ENCODE assay signal across 13 cellular contexts in genomic region chr12:10394531-10395281, GRCh38. TPM values are rescaled to one million over a fixed set of nuclear protein-coding genes. Genes with fewer than 3 reads are reported as not detected.
A peak's percentile ranks its signal among the peaks of the same experiment; 100 is the strongest.
DNase-seq lines count a peak whose midpoint lies in the region; ATAC-seq, FAIRE-seq and TF ChIP-seq lines count a peak whose summit lies in the region.
"Not testable (repeated sequence)": the region's sequence is repeated elsewhere in the genome, so short reads cannot be mapped to it uniquely, and the experiment has no call there.
"Had no signal": no experiment of that assay in that cellular context is flagged by ENCODE, and none has a peak within 500 bp of the region (broad histone marks: within the 10 kb centered on the region; RNA-seq: fewer than 3 reads in every experiment).

No MANE protein-coding gene starts in this region.

- TF ChIP-seq POLR2A in A549 (IDR thresholded peaks at IDR 0.05; ENCODE audit: low read length); HCT116 (IDR thresholded peaks at IDR 0.05; ENCODE audit: borderline replicate concordance, extremely low read depth, insufficient read depth, insufficient read length); gastroesophageal sphincter (IDR thresholded peaks at IDR 0.05): not testable (repeated sequence)

- not testable (repeated sequence) for FAIRE-seq in A549 (lab: Jason Lieb, UNC)

- RAD21 ChIA-PET in HCT116 (lab: Charles Lee; ENCODE audit: low non-redundant PET in 1 of 2, low total read pairs in 2 of 2, uncharacterized antibody in 2 of 2, unreplicated experiment in 2 of 2) = not testable (repeated sequence)

- peaks cover 13% of the 10 kb centered on the region for H3K36me3 Mint-ChIP-seq in activated CD8-positive, alpha-beta T cell treated with anti-CD3 and anti-CD28 coated beads, Interleukin-2, amount 10 ng/mL, durations not matched to agents 7 days and 5 days (ENCODE audit: low read depth)
- H3K36me3 Mint-ChIP-seq in MCF 10A (ENCODE audit: insufficient read depth, unreplicated experiment) = not testable (repeated sequence)
- H3K36me3 Mint-ChIP-seq in natural killer cell treated with Interleukin-12 subunit alpha and Interleukin-12 subunit beta and Interleukin-15 and Interleukin-18, amount 100 ng/mL, for 72 hours = peaks cover 15% of the 10 kb centered on the region
- peaks cover 67% of the 10 kb centered on the region for H3K36me3 Mint-ChIP-seq in stimulated activated effector memory CD8-positive, alpha-beta T cell treated with anti-CD3 and anti-CD28 coated beads, Interleukin-12 subunit alpha, Interleukin-12 subunit beta, amount 100 ng/mL, for 72 hours

- ATAC-seq in A549, HCT116, gastroesophageal sphincter: not testable (repeated sequence)
- peak; percentile 61 for ATAC-seq in activated CD8-positive, alpha-beta T cell treated with anti-CD3 and anti-CD28 coated beads, Interleukin-2, amount 10 ng/mL, durations not matched to agents 7 days and 5 days
- ATAC-seq in natural killer cell treated with Interleukin-12 subunit alpha and Interleukin-12 subunit beta and Interleukin-15 and Interleukin-18, amount 100 ng/mL, for 72 hours = peak in 1 of 2 donors; percentile 54
- ATAC-seq in stimulated activated effector memory CD8-positive, alpha-beta T cell treated with anti-CD3 and anti-CD28 coated beads, Interleukin-12 subunit alpha, Interleukin-12 subunit beta, amount 100 ng/mL, for 72 hours = peak; percentile 72

- BruUV-seq in HCT116 (replicated peaks; lab: Mats Ljungman, UMichigan); OCI-LY7 (replicated peaks; lab: Mats Ljungman, UMichigan); MCF 10A (replicated peaks; lab: Mats Ljungman, UMichigan): not testable (repeated sequence)

- H3K9me3 ChIP-seq in A549; HCT116 (ENCODE audit: control insufficient read depth in 1 of 2, insufficient read depth in 1 of 2, low read depth in 1 of 2, low read length in 2 of 2); OCI-LY7 (ENCODE audit: low read length); gastroesophageal sphincter: not testable (repeated sequence)

- H3K27me3 Mint-ChIP-seq in activated CD8-positive, alpha-beta T cell treated with anti-CD3 and anti-CD28 coated beads, Interleukin-2, amount 10 ng/mL, durations not matched to agents 7 days and 5 days (ENCODE audit: low read depth); MCF 10A (ENCODE audit: insufficient read depth, unreplicated experiment); natural killer cell treated with Interleukin-12 subunit alpha and Interleukin-12 subunit beta and Interleukin-15 and Interleukin-18, amount 100 ng/mL, for 72 hours: not testable (repeated sequence)

- H3K79me2 ChIP-seq in HCT116 (ENCODE audit: insufficient read depth, low read length) = not testable (repeated sequence)
- H3K79me2 ChIP-seq in OCI-LY7 (ENCODE audit: insufficient read depth, low read depth, low read length) = peaks cover 46% of the 10 kb centered on the region

- intact Hi-C loops in HCT116 (cut with micrococcal nuclease) = not testable (repeated sequence)
- intact Hi-C loops in OCI-LY7 (cut with micrococcal nuclease; ENCODE audit: unreplicated experiment) = loop anchor here (1.0 to 10.0 kb wide), 6 partner anchors 14 to 1960 kb away; partner anchors contain the start of genes BORCS5, CLEC2D, KLRC4 and MANSC1
- intact Hi-C loops in MCF 10A (cut with micrococcal nuclease) = loop anchor here (2.0 kb wide), 1 partner anchor 30 kb away; no protein-coding TSS in a partner anchor

- not testable (repeated sequence) for H4K20me1 ChIP-seq in HCT116 (ENCODE audit: insufficient read depth); OCI-LY7 (ENCODE audit: insufficient read depth, low read length)

- TF ChIP-seq EP300 in A549 (IDR thresholded peaks at IDR 0.05); gastroesophageal sphincter (IDR thresholded peaks at IDR 0.05): not testable (repeated sequence)

- CTCF ChIA-PET in A549 (lab: Yijun Ruan, JAX) = interaction anchor here (0.9 kb wide), 1 partner anchor 18 kb away, joined by 3 read pairs; no protein-coding TSS in a partner anchor
- CTCF ChIA-PET in HCT116 (lab: Charles Lee) = not testable (repeated sequence)
- CTCF ChIA-PET in OCI-LY7 (lab: Charles Lee; ENCODE audit: unreplicated experiment) = interaction anchor here (1.6 kb wide), 1 partner anchor 30 kb away, joined by 5 read pairs; no protein-coding TSS in a partner anchor
- CTCF ChIA-PET in activated CD8-positive, alpha-beta T cell treated with anti-CD3 and anti-CD28 coated beads, Interleukin-2, amount 10 ng/mL, durations not matched to agents 7 days and 5 days (lab: Charles Lee) = interaction anchor here (1.2 to 1.4 kb wide), 3 partner anchors 10 to 159 kb away, joined by 3 to 5 read pairs (median 3); no protein-coding TSS in a partner anchor
- CTCF ChIA-PET in MCF 10A (lab: Yijun Ruan, JAX) = interaction anchor here (2.9 kb wide), 1 partner anchor 29 kb away, joined by 19 read pairs; no protein-coding TSS in a partner anchor

- H3K4me3 Mint-ChIP-seq in activated CD8-positive, alpha-beta T cell treated with anti-CD3 and anti-CD28 coated beads, Interleukin-2, amount 10 ng/mL, durations not matched to agents 7 days and 5 days = peak overlapping the region; percentile 57
- not testable (repeated sequence) for H3K4me3 Mint-ChIP-seq in MCF 10A (ENCODE audit: unreplicated experiment)
- H3K4me3 Mint-ChIP-seq in natural killer cell treated with Interleukin-12 subunit alpha and Interleukin-12 subunit beta and Interleukin-15 and Interleukin-18, amount 100 ng/mL, for 72 hours = peak overlapping the region; percentile 86
- peak overlapping the region; percentile 71 for H3K4me3 Mint-ChIP-seq in stimulated activated effector memory CD8-positive, alpha-beta T cell treated with anti-CD3 and anti-CD28 coated beads, Interleukin-12 subunit alpha, Interleukin-12 subunit beta, amount 100 ng/mL, for 72 hours

- H3K9ac ChIP-seq in HCT116 (ENCODE audit: low read length) = not testable (repeated sequence)

- H3K4me1 Mint-ChIP-seq in activated CD8-positive, alpha-beta T cell treated with anti-CD3 and anti-CD28 coated beads, Interleukin-2, amount 10 ng/mL, durations not matched to agents 7 days and 5 days (ENCODE audit: low read depth) = peaks cover 69% of the 10 kb centered on the region
- peaks cover 26% of the 10 kb centered on the region for H3K4me1 Mint-ChIP-seq in MCF 10A (ENCODE audit: insufficient read depth, unreplicated experiment)
- peaks cover 51 to 71% of the 10 kb centered on the region in 2 donors for H3K4me1 Mint-ChIP-seq in natural killer cell treated with Interleukin-12 subunit alpha and Interleukin-12 subunit beta and Interleukin-15 and Interleukin-18, amount 100 ng/mL, for 72 hours (ENCODE audit: low read depth in 2 of 2)
- H3K4me1 Mint-ChIP-seq in stimulated activated effector memory CD8-positive, alpha-beta T cell treated with anti-CD3 and anti-CD28 coated beads, Interleukin-12 subunit alpha, Interleukin-12 subunit beta, amount 100 ng/mL, for 72 hours = peaks cover 47% of the 10 kb centered on the region

- not testable (repeated sequence) for H3K27me3 ChIP-seq in HCT116 (ENCODE audit: insufficient read depth, low read length); gastroesophageal sphincter

- TF ChIP-seq RAD21 in A549 (conservative IDR thresholded peaks at IDR 0.05 in 1 of 2, IDR thresholded peaks at IDR 0.05 in 1 of 2); HCT116 (IDR thresholded peaks at IDR 0.05; ENCODE audit: low read depth): not testable (repeated sequence)

- not testable (repeated sequence) for DNase-seq in A549 (ENCODE audit: low read depth in 1 of 2, low spot score in 1 of 2); HCT116 (ENCODE audit: low read depth, low spot score); OCI-LY7 (ENCODE audit: low spot score); natural killer cell treated with Interleukin-12 subunit alpha and Interleukin-12 subunit beta and Interleukin-15 and Interleukin-18, amount 100 ng/mL, for 72 hours (ENCODE audit: low spot score)
- peak; percentile 61 for DNase-seq in activated CD8-positive, alpha-beta T cell treated with anti-CD3 and anti-CD28 coated beads, Interleukin-2, amount 10 ng/mL, durations not matched to agents 7 days and 5 days
- peak; percentile 67 for DNase-seq in MCF 10A (ENCODE audit: unreplicated experiment)
- peak in 1 of 2 donors; percentile 79 for DNase-seq in stimulated activated effector memory CD8-positive, alpha-beta T cell treated with anti-CD3 and anti-CD28 coated beads, Interleukin-12 subunit alpha, Interleukin-12 subunit beta, amount 100 ng/mL, for 72 hours (ENCODE audit: low spot score in 2 of 2)

- WGBS in A549 (ENCODE audit: missing lambda C conversion rate) = 89% methylated on average over 11 of the region's 11 CpGs
- 88 to 96% methylated on average over 3 to 8 of the region's 11 CpGs for WGBS in gastroesophageal sphincter (ENCODE audit: low coverage in 1 of 2), 2 donors

- H2AFZ ChIP-seq in HCT116 (ENCODE audit: low read depth, low read length, poor library complexity, severe bottlenecking) = not testable (repeated sequence)
- peak overlapping the region; percentile 69; the same call in 1 of the 2 replicates for H2AFZ ChIP-seq in OCI-LY7 (ENCODE audit: low read length)

- H3K4me2 ChIP-seq in A549 (peak overlapping the region; percentile 61), OCI-LY7 (ENCODE audit: low read length) (peak overlapping the region; percentile 100)
- H3K4me2 ChIP-seq in HCT116 (ENCODE audit: low read length) = not testable (repeated sequence)

- not testable (repeated sequence) for H3K36me3 ChIP-seq in HCT116 (ENCODE audit: control insufficient read depth in 1 of 2, insufficient read depth in 2 of 2, low read length in 2 of 2); gastroesophageal sphincter
- peaks cover 16% of the 10 kb centered on the region for H3K36me3 ChIP-seq in OCI-LY7 (ENCODE audit: insufficient read depth, low read length)

- TF ChIP-seq CTCF in A549 (IDR thresholded peaks at IDR 0.05); HCT116 (IDR thresholded peaks at IDR 0.05 in 2 of 3, conservative IDR thresholded peaks at IDR 0.05 in 1 of 3; ENCODE audit: borderline replicate concordance in 1 of 3, insufficient read depth in 1 of 3, low read depth in 2 of 3, low read length in 2 of 3); OCI-LY7 (conservative IDR thresholded peaks at IDR 0.05; ENCODE audit: low read length); MCF 10A (IDR thresholded peaks at IDR 0.05; ENCODE audit: unreplicated experiment); gastroesophageal sphincter (IDR thresholded peaks at IDR 0.05): not testable (repeated sequence)

- POLR2A ChIA-PET in A549 (lab: Yijun Ruan, JAX); HCT116 (lab: Charles Lee): not testable (repeated sequence)
- POLR2A ChIA-PET in OCI-LY7 (lab: Charles Lee) (interaction anchor here (0.5 to 4.3 kb wide), 11 partner anchors 12 to 267 kb away, joined by 3 to 36 read pairs (median 4); no protein-coding TSS in a partner anchor), MCF 10A (lab: Yijun Ruan, JAX) (interaction anchor here (0.6 to 6.3 kb wide), 9 partner anchors 10 to 325 kb away, joined by 3 to 135 read pairs (median 11); partner anchors contain the start of genes GABARAPL1 and KLRC3)
- POLR2A ChIA-PET in activated CD8-positive, alpha-beta T cell treated with anti-CD3 and anti-CD28 coated beads, Interleukin-2, amount 10 ng/mL, durations not matched to agents 7 days and 5 days (lab: Charles Lee) = interaction anchor here (0.6 to 8.5 kb wide), 7 partner anchors 12 to 165 kb away, joined by 3 to 85 read pairs (median 7); partner anchors contain the start of gene KLRC4

- peak overlapping the region; percentile 71 to 73 for H3K27ac ChIP-seq in A549
- H3K27ac ChIP-seq in HCT116 (ENCODE audit: low read depth, low read length) = peak overlapping the region; percentile 49
- H3K27ac ChIP-seq in OCI-LY7 (ENCODE audit: low read depth, low read length, poor library complexity, severe bottlenecking) = peak overlapping the region; percentile 97
- H3K27ac ChIP-seq in gastroesophageal sphincter = peak overlapping the region; percentile 45 to 66 (median 61)

- H3K4me3 ChIP-seq in A549; HCT116 (replicated peaks in 1 of 2; ENCODE audit: low read depth in 1 of 2, low read length in 2 of 2); gastroesophageal sphincter: not testable (repeated sequence)
- H3K4me3 ChIP-seq in OCI-LY7 (ENCODE audit: low read depth, low read length, poor library complexity, severe bottlenecking) = peak overlapping the region; percentile 79

- H3K9me3 Mint-ChIP-seq in activated CD8-positive, alpha-beta T cell treated with anti-CD3 and anti-CD28 coated beads, Interleukin-2, amount 10 ng/mL, durations not matched to agents 7 days and 5 days (ENCODE audit: insufficient read depth); MCF 10A (ENCODE audit: unreplicated experiment); natural killer cell treated with Interleukin-12 subunit alpha and Interleukin-12 subunit beta and Interleukin-15 and Interleukin-18, amount 100 ng/mL, for 72 hours; stimulated activated effector memory CD8-positive, alpha-beta T cell treated with anti-CD3 and anti-CD28 coated beads, Interleukin-12 subunit alpha, Interleukin-12 subunit beta, amount 100 ng/mL, for 72 hours: not testable (repeated sequence)

- H3K9me2 ChIP-seq in HCT116 (ENCODE audit: insufficient read depth); OCI-LY7 (ENCODE audit: insufficient read depth, low read length): not testable (repeated sequence)

- H3K27ac Mint-ChIP-seq in activated CD8-positive, alpha-beta T cell treated with anti-CD3 and anti-CD28 coated beads, Interleukin-2, amount 10 ng/mL, durations not matched to agents 7 days and 5 days = peak overlapping the region; percentile 81
- peak overlapping the region; percentile 99 for H3K27ac Mint-ChIP-seq in MCF 10A (ENCODE audit: low read depth, unreplicated experiment)
- peak overlapping the region; percentile 89 to 94 for H3K27ac Mint-ChIP-seq in natural killer cell treated with Interleukin-12 subunit alpha and Interleukin-12 subunit beta and Interleukin-15 and Interleukin-18, amount 100 ng/mL, for 72 hours
- peak overlapping the region; percentile 96 for H3K27ac Mint-ChIP-seq in stimulated activated effector memory CD8-positive, alpha-beta T cell treated with anti-CD3 and anti-CD28 coated beads, Interleukin-12 subunit alpha, Interleukin-12 subunit beta, amount 100 ng/mL, for 72 hours

- H3K4me1 ChIP-seq in A549 (peaks cover 27% of the 10 kb centered on the region), HCT116 (ENCODE audit: control insufficient read depth in 1 of 2, insufficient read depth in 2 of 2, low read length in 2 of 2) (peaks cover 20 to 45% of the 10 kb centered on the region in 2 experiments), OCI-LY7 (ENCODE audit: insufficient read depth, low read length, poor library complexity, severe bottlenecking) (peaks cover 78% of the 10 kb centered on the region), gastroesophageal sphincter (peaks cover 0 to 27% (median 4%) of the 10 kb centered on the region in 3 donors)

RNA-seq across cellular contexts. Expression of gene KLRK1, which starts 4.9 kb away (rescaled TPM):
- not detected in 2 replicates for polyA plus RNA-seq in A549 (2011; rRNA removed)
- not detected in 2 replicates for polyA plus RNA-seq in A549 (2012; cell fraction: cytosol; rRNA removed)
- polyA plus RNA-seq in A549 (2012; cell fraction: nucleus; rRNA removed) = not detected in 2 replicates
- polyA plus RNA-seq in A549 (2017; fragmentation: RNase III; extraction: RNeasy Plus Mini Kit Qiagen cat#74134 plus additional on column Dnase treatment) = not detected in 3 replicates
- not detected in 2 replicates for polyA minus RNA-seq in A549 (2011; rRNA and poly(A)+ RNA removed)
- total RNA-seq in HCT116 (2021; ENCODE audit: unreplicated experiment) = 2.3 TPM
- polyA plus RNA-seq in HCT116 (2012) = 2.2 and 3.7 TPM in 2 replicates
- total RNA-seq in OCI-LY7 (2014; rRNA removed; shearing (Covaris generic)) = 35.7 and 35.9 TPM in 2 replicates
- total RNA-seq in OCI-LY7 (2022) = 26.6 and 35.4 TPM in 2 replicates
- total RNA-seq in activated CD8-positive, alpha-beta T cell treated with anti-CD3 and anti-CD28 coated beads, Interleukin-2, amount 10 ng/mL, durations not matched to agents 7 days and 5 days = 100 to 1,000 TPM; 117 to 123 TPM
- total RNA-seq in MCF 10A (2022) = 0.54 and 2.3 TPM in 2 replicates
- 1 to 10 TPM in 2 of 4 donors, under 1 TPM in 2; 0.57 to 2.0 (median 0.97) TPM for total RNA-seq in gastroesophageal sphincter
- total RNA-seq in natural killer cell treated with Interleukin-12 subunit alpha and Interleukin-12 subunit beta and Interleukin-15 and Interleukin-18, amount 100 ng/mL, for 72 hours = 100 to 1,000 TPM in 1 of 2 donors, 10 to 100 TPM in 1; 80.4 to 126 TPM
- total RNA-seq: A172 had no signal

RNA-seq across cellular contexts. Expression of gene KLRC4, which starts 14.9 kb away (rescaled TPM):
- polyA plus RNA-seq in A549 (2011; rRNA removed) = not detected in 2 replicates
- not detected in 2 replicates for polyA plus RNA-seq in A549 (2012; cell fraction: cytosol; rRNA removed)
- polyA plus RNA-seq in A549 (2012; cell fraction: nucleus; rRNA removed) = not detected in 2 replicates
- not detected in 3 replicates for polyA plus RNA-seq in A549 (2017; fragmentation: RNase III; extraction: RNeasy Plus Mini Kit Qiagen cat#74134 plus additional on column Dnase treatment)
- not detected in 2 replicates for polyA minus RNA-seq in A549 (2011; rRNA and poly(A)+ RNA removed)
- 2.1 TPM for total RNA-seq in HCT116 (2021; ENCODE audit: unreplicated experiment)
- polyA plus RNA-seq in HCT116 (2012) = 0.37 and 0.91 TPM in 2 replicates
- 8.6 and 9.3 TPM in 2 replicates for total RNA-seq in OCI-LY7 (2014; rRNA removed; shearing (Covaris generic))
- 9.9 and 10.9 TPM in 2 replicates for total RNA-seq in OCI-LY7 (2022)
- 1 to 10 TPM; 3.6 to 4.9 TPM for total RNA-seq in activated CD8-positive, alpha-beta T cell treated with anti-CD3 and anti-CD28 coated beads, Interleukin-2, amount 10 ng/mL, durations not matched to agents 7 days and 5 days
- total RNA-seq in MCF 10A (2022) = 0.66 and 0.84 TPM in 2 replicates
- total RNA-seq in gastroesophageal sphincter = 1 to 10 TPM in 1 of 4 donors, not detected in 3; 2.3 TPM
- total RNA-seq in natural killer cell treated with Interleukin-12 subunit alpha and Interleukin-12 subunit beta and Interleukin-15 and Interleukin-18, amount 100 ng/mL, for 72 hours = 10 to 100 TPM in 1 of 2 donors, 1 to 10 TPM in 1; 5.4 to 17.8 TPM
- total RNA-seq: A172; activated CD4-positive, alpha-beta memory T cell treated with anti-CD3 and anti-CD28 coated beads for 36 hours; mesenteric fat pad; right cardiac atrium; Right ventricle myocardium superior had no signal
- polyA plus RNA-seq: right cardiac atrium had no signal

RNA-seq across cellular contexts. Expression of gene KLRC3, which starts 25.7 kb away (rescaled TPM):
- 0.10 TPM in 1 of 2 replicates, not detected in the other for polyA plus RNA-seq in A549 (2011; rRNA removed)
- polyA plus RNA-seq in A549 (2012; cell fraction: cytosol; rRNA removed) = not detected in 2 replicates
- polyA plus RNA-seq in A549 (2012; cell fraction: nucleus; rRNA removed) = not detected in 2 replicates
- not detected in 3 replicates for polyA plus RNA-seq in A549 (2017; fragmentation: RNase III; extraction: RNeasy Plus Mini Kit Qiagen cat#74134 plus additional on column Dnase treatment)
- not detected in 2 replicates for polyA minus RNA-seq in A549 (2011; rRNA and poly(A)+ RNA removed)
- total RNA-seq in HCT116 (2021; ENCODE audit: unreplicated experiment) = 1.8 TPM
- polyA plus RNA-seq in HCT116 (2012) = 0.77 and 1.4 TPM in 2 replicates
- 4.7 and 6.8 TPM in 2 replicates for total RNA-seq in OCI-LY7 (2014; rRNA removed; shearing (Covaris generic))
- total RNA-seq in OCI-LY7 (2022) = 1.5 and 3.0 TPM in 2 replicates
- 1 to 10 TPM; 1.3 to 2.1 TPM for total RNA-seq in activated CD8-positive, alpha-beta T cell treated with anti-CD3 and anti-CD28 coated beads, Interleukin-2, amount 10 ng/mL, durations not matched to agents 7 days and 5 days
- 0.81 and 2.3 TPM in 2 replicates for total RNA-seq in MCF 10A (2022)
- not detected for total RNA-seq in gastroesophageal sphincter
- 1 to 10 TPM; 7.9 to 9.6 TPM for total RNA-seq in natural killer cell treated with Interleukin-12 subunit alpha and Interleukin-12 subunit beta and Interleukin-15 and Interleukin-18, amount 100 ng/mL, for 72 hours
- total RNA-seq: A172; activated CD4-positive, alpha-beta memory T cell treated with anti-CD3 and anti-CD28 coated beads for 36 hours; mesenteric fat pad; right cardiac atrium; Right ventricle myocardium superior had no signal
- polyA plus RNA-seq: right cardiac atrium had no signal

RNA-seq across cellular contexts. Expression of gene KLRC2, which starts 41.1 kb away (rescaled TPM):
- polyA plus RNA-seq in A549 (2011; rRNA removed) (0.52 and 0.83 TPM in 2 replicates), A549 (2017; fragmentation: RNase III; extraction: RNeasy Plus Mini Kit Qiagen cat#74134 plus additional on column Dnase treatment) (0.25 to 0.42 TPM in 2 of 3 replicates, not detected in the other)
- 0.06 TPM in 1 of 2 replicates, not detected in the other for polyA plus RNA-seq in A549 (2012; cell fraction: cytosol; rRNA removed)
- 0.07 TPM in 1 of 2 replicates, not detected in the other for polyA plus RNA-seq in A549 (2012; cell fraction: nucleus; rRNA removed)
- not detected in 2 replicates for polyA minus RNA-seq in A549 (2011; rRNA and poly(A)+ RNA removed)
- total RNA-seq in HCT116 (2021; ENCODE audit: unreplicated experiment) (7.5 TPM), OCI-LY7 (2022) (not detected in 2 replicates), MCF 10A (2022) (1.9 and 5.2 TPM in 2 replicates), gastroesophageal sphincter (under 1 TPM in 1 of 4 donors, not detected in 3; 0.40 TPM)
- polyA plus RNA-seq in HCT116 (2012) = 3.2 and 6.6 TPM in 2 replicates
- 1.2 TPM in 1 of 2 replicates, not detected in the other for total RNA-seq in OCI-LY7 (2014; rRNA removed; shearing (Covaris generic))
- 1 to 10 TPM; 1.6 to 1.7 TPM for total RNA-seq in activated CD8-positive, alpha-beta T cell treated with anti-CD3 and anti-CD28 coated beads, Interleukin-2, amount 10 ng/mL, durations not matched to agents 7 days and 5 days
- total RNA-seq in natural killer cell treated with Interleukin-12 subunit alpha and Interleukin-12 subunit beta and Interleukin-15 and Interleukin-18, amount 100 ng/mL, for 72 hours = 10 to 100 TPM in 1 of 2 donors, 1 to 10 TPM in 1; 1.4 to 23.4 TPM
- total RNA-seq: A172; activated CD4-positive, alpha-beta memory T cell treated with anti-CD3 and anti-CD28 coated beads for 36 hours; mesenteric fat pad; right cardiac atrium; Right ventricle myocardium superior had no signal

RNA-seq across cellular contexts. Expression of gene KLRC1, which starts 58.5 kb away (rescaled TPM):
- polyA plus RNA-seq in A549 (2011; rRNA removed) = not detected in 2 replicates
- polyA plus RNA-seq in A549 (2012; cell fraction: cytosol; rRNA removed) = not detected in 2 replicates
- not detected in 2 replicates for polyA plus RNA-seq in A549 (2012; cell fraction: nucleus; rRNA removed)
- polyA plus RNA-seq in A549 (2017; fragmentation: RNase III; extraction: RNeasy Plus Mini Kit Qiagen cat#74134 plus additional on column Dnase treatment) = not detected in 3 replicates
- not detected in 2 replicates for polyA minus RNA-seq in A549 (2011; rRNA and poly(A)+ RNA removed)
- not detected for total RNA-seq in HCT116 (2021; ENCODE audit: unreplicated experiment)
- not detected in 2 replicates for polyA plus RNA-seq in HCT116 (2012)
- 1.2 TPM in 1 of 2 replicates, not detected in the other for total RNA-seq in OCI-LY7 (2014; rRNA removed; shearing (Covaris generic))
- 0.36 TPM in 1 of 2 replicates, not detected in the other for total RNA-seq in OCI-LY7 (2022)
- 1 to 10 TPM; 4.9 to 5.0 TPM for total RNA-seq in activated CD8-positive, alpha-beta T cell treated with anti-CD3 and anti-CD28 coated beads, Interleukin-2, amount 10 ng/mL, durations not matched to agents 7 days and 5 days
- not detected in 2 replicates for total RNA-seq in MCF 10A (2022)
- 1 to 10 TPM in 1 of 4 donors, under 1 TPM in 1, not detected in 2; 0.62 to 1.1 TPM for total RNA-seq in gastroesophageal sphincter
- 10 to 100 TPM; 52.9 to 63.9 TPM for total RNA-seq in natural killer cell treated with Interleukin-12 subunit alpha and Interleukin-12 subunit beta and Interleukin-15 and Interleukin-18, amount 100 ng/mL, for 72 hours
- total RNA-seq: A172; activated CD4-positive, alpha-beta memory T cell treated with anti-CD3 and anti-CD28 coated beads for 36 hours; Right ventricle myocardium superior had no signal
